23 cellular contexts compared by ENCODE assay signal in genomic region chr2:70012887-70013286, GRCh38. TPM values are rescaled to one million over a fixed set of nuclear protein-coding genes. Genes with fewer than 3 reads are reported as not detected.
DNase-seq lines count a peak whose midpoint lies in the region; ATAC-seq, FAIRE-seq and TF ChIP-seq lines count a peak whose summit lies in the region.
"Had no signal": no experiment of that assay in that cellular context is flagged by ENCODE, and none has a peak within 500 bp of the region (broad histone marks: within the 10 kb centered on the region; RNA-seq: fewer than 3 reads in every experiment).

No MANE protein-coding gene starts in this region.

- H3K4me1 Mint-ChIP-seq in activated T-cell treated with anti-CD3 and anti-CD28 coated beads, Interleukin-2, amount 50 U/mL, for 72 hours (ENCODE audit: low read depth), result peaks cover 32% of the 10 kb centered on the region

- H3K4me1 ChIP-seq in SK-N-SH (ENCODE audit: control insufficient read depth in 1 of 2, insufficient read depth in 2 of 2, low read depth in 1 of 2, low read length in 1 of 2) (peaks cover 0 to 2% of the 10 kb centered on the region in 2 experiments; a peak in 1 of 4 replicates), K562 (replicated peaks in 1 of 2; ENCODE audit: control insufficient read depth in 2 of 2, insufficient read depth in 2 of 2, low read length in 2 of 2) (peaks cover 25 to 26% of the 10 kb centered on the region in 2 experiments), neutrophil (ENCODE audit: control insufficient read depth in 1 of 2, insufficient read depth in 1 of 2, low read depth in 1 of 2, low read length in 1 of 2) (peaks cover 92 to 93% of the 10 kb centered on the region in 2 experiments)
- H3K4me1 ChIP-seq: A549 had no signal

- TF ChIP-seq POLR2A in K562 (conservative IDR thresholded peaks at IDR 0.05), result no peak

- ATAC-seq in SK-N-SH treated with all-trans-retinoic acid at 6 μM for 48 hours (no peak), K562 (no peak)
- peak; percentile 43 to 60 for ATAC-seq in activated T-cell treated with anti-CD3 and anti-CD28 coated beads, Interleukin-2, amount 50 U/mL, for 72 hours (replicated peaks in 1 of 2)
- ATAC-seq: A549; CD8-positive, alpha-beta T cell had no signal

- H3K27me3 Mint-ChIP-seq in activated T-cell treated with anti-CD3 and anti-CD28 coated beads, Interleukin-2, amount 50 U/mL, for 72 hours (ENCODE audit: low read depth), result no peaks in the 10 kb centered on the region
- H3K27me3 Mint-ChIP-seq: B cell; CD4-positive, alpha-beta T cell had no signal

- H2AFZ ChIP-seq in SK-N-SH (ENCODE audit: low read depth) (peak overlapping the region; percentile 8; the same call in 1 of the 2 replicates), K562 (ENCODE audit: low read depth, low read length) (no peak overlapping the region)

- intact Hi-C loops in K562 (cut with micrococcal nuclease), result no loop called here

- TF ChIP-seq CTCF in SK-N-SH (IDR thresholded peaks at IDR 0.05) (no peak), K562 (IDR thresholded peaks at IDR 0.05 in 2 of 3, conservative IDR thresholded peaks at IDR 0.05 in 1 of 3; ENCODE audit: insufficient read depth in 2 of 3, low read depth in 1 of 3, low read length in 3 of 3) (no peak), neutrophil (IDR thresholded peaks at IDR 0.05) (no peak)

- TF ChIP-seq EP300 in SK-N-SH (IDR thresholded peaks at IDR 0.05; ENCODE audit: borderline replicate concordance in 1 of 2, low read depth in 1 of 2, low read length in 1 of 2), result no peak
- TF ChIP-seq EP300 in K562 (IDR thresholded peaks at IDR 0.05; ENCODE audit: low read length), result no peak

- CTCF ChIA-PET in SK-N-SH (lab: Yijun Ruan, JAX), result no interaction called here
- CTCF ChIA-PET in K562 (lab: Yijun Ruan, JAX; ENCODE audit: low intra/inter-chr PET ratio), result no interaction called here

- H3F3A ChIP-seq in SK-N-SH (replicated peaks; ENCODE audit: insufficient read depth), result no peaks in the 10 kb centered on the region

- H3K4me3 Mint-ChIP-seq in activated T-cell treated with anti-CD3 and anti-CD28 coated beads, Interleukin-2, amount 50 U/mL, for 72 hours, result peak overlapping the region in 1 of 2 donors; percentile 15
- H3K4me3 Mint-ChIP-seq: B cell; CD4-positive, alpha-beta T cell; CD8-positive, alpha-beta T cell had no signal

- H3K4me3 ChIP-seq in SK-N-SH (ENCODE audit: low read depth in 2 of 2, low read length in 1 of 2) (no peak overlapping the region), K562 (no peak overlapping the region), neutrophil (ENCODE audit: low read depth in 1 of 2, low read length in 1 of 2) (no peak overlapping the region)
- H3K4me3 ChIP-seq: A549; BLaER1 treated with 17β-estradiol and CSF1 and Interleukin-3, amounts not matched to agents 10 nM and 100 nM had no signal

- H3K36me3 Mint-ChIP-seq in activated T-cell treated with anti-CD3 and anti-CD28 coated beads, Interleukin-2, amount 50 U/mL, for 72 hours (ENCODE audit: insufficient read depth in 2 of 2), result peaks cover 12 to 13% of the 10 kb centered on the region in 2 donors

- H3K9me3 Mint-ChIP-seq in activated T-cell treated with anti-CD3 and anti-CD28 coated beads, Interleukin-2, amount 50 U/mL, for 72 hours, result peaks cover 0 to 3% of the 10 kb centered on the region in 2 donors
- H3K9me3 Mint-ChIP-seq: CD4-positive, alpha-beta T cell; CD8-positive, alpha-beta T cell had no signal

- peak overlapping the region; percentile 54 for H3K27ac Mint-ChIP-seq in activated T-cell treated with anti-CD3 and anti-CD28 coated beads, Interleukin-2, amount 50 U/mL, for 72 hours
- H3K27ac Mint-ChIP-seq: B cell; CD4-positive, alpha-beta T cell; CD8-positive, alpha-beta T cell had no signal

- 93% methylated on average over 1 of the region's 1 CpG for WGBS in SK-N-SH (ENCODE audit: low lambda C conversion rate)
- WGBS in K562 (ENCODE audit: insufficient coverage, low coverage, missing lambda C conversion rate), result 88% methylated on average over 1 of the region's 1 CpG

- H3K27ac ChIP-seq in SK-N-SH (ENCODE audit: low read depth in 2 of 2, low read length in 1 of 2) (no peak overlapping the region), K562 (ENCODE audit: extremely low read depth, low read depth, low read length) (no peak overlapping the region), neutrophil (peak overlapping the region; percentile 84)
- H3K27ac ChIP-seq: 22Rv1; A549; BLaER1 treated with 17β-estradiol and CSF1 and Interleukin-3, amounts not matched to agents 10 nM and 100 nM; C4-2B had no signal

- TF ChIP-seq RAD21 in SK-N-SH (IDR thresholded peaks at IDR 0.05; ENCODE audit: low read length) (no peak), K562 (CRISPR knock-in tag; conservative IDR thresholded peaks at IDR 0.05 in 1 of 2, IDR thresholded peaks at IDR 0.05 in 1 of 2) (no peak)

- H3K27me3 ChIP-seq in SK-N-SH (ENCODE audit: insufficient read depth), result no peaks in the 10 kb centered on the region
- no peaks in the 10 kb centered on the region for H3K27me3 ChIP-seq in K562 (ENCODE audit: control insufficient read depth in 2 of 2, insufficient read depth in 2 of 2, low read length in 2 of 2)
- no peaks in the 10 kb centered on the region for H3K27me3 ChIP-seq in neutrophil
- H3K27me3 ChIP-seq: BLaER1 treated with 17β-estradiol and CSF1 and Interleukin-3, amounts not matched to agents 10 nM and 100 nM had no signal

- no peaks in the 10 kb centered on the region for H3K9me2 ChIP-seq in SK-N-SH

- DNase-seq in SK-N-SH (no peak), activated T-cell treated with anti-CD3 and anti-CD28 coated beads for 4 hours (no peak), K562 (ENCODE audit: extremely low read depth in 1 of 4, low spot score in 3 of 4) (no peak), GM19238 (ENCODE audit: insufficient read length, low spot score) (no peak), NCI-H69 (lab: John Stamatoyannopoulos, UW) (no peak)
- no peak for DNase-seq in activated T-cell treated with anti-CD3 and anti-CD28 coated beads, Interleukin-2, amount 50 U/mL, for 72 hours
- DNase-seq: AML-193; Caco-2; Calu3; CD4-positive, alpha-beta T cell; DMS79 treated with DMSO at 0.1 percent for 48 hours; GF-D8 had no signal

- H3K9me3 ChIP-seq in SK-N-SH (peaks cover 6% of the 10 kb centered on the region; the same call in 1 of the 2 replicates), K562 (replicated peaks; ENCODE audit: control insufficient read depth, insufficient read depth, low read depth, low read length) (no peaks in the 10 kb centered on the region), neutrophil (no peaks in the 10 kb centered on the region)

- H3K4me2 ChIP-seq in SK-N-SH (no peak overlapping the region), K562 (ENCODE audit: insufficient read depth, low read length) (no peak overlapping the region)
- H3K4me2 ChIP-seq: A549; BLaER1 treated with 17β-estradiol and CSF1 and Interleukin-3, amounts not matched to agents 10 nM and 100 nM had no signal

- no peaks in the 10 kb centered on the region for H3K36me3 ChIP-seq in SK-N-SH (replicated peaks in 1 of 2; ENCODE audit: control insufficient read depth in 1 of 2, insufficient read depth in 2 of 2, low read length in 1 of 2)
- no peaks in the 10 kb centered on the region for H3K36me3 ChIP-seq in K562 (ENCODE audit: control insufficient read depth, insufficient read depth, low read length)
- H3K36me3 ChIP-seq in neutrophil, result peaks cover 78% of the 10 kb centered on the region

- H3K9ac ChIP-seq in SK-N-SH, result no peak overlapping the region
- no peak overlapping the region for H3K9ac ChIP-seq in K562 (ENCODE audit: insufficient read depth in 1 of 2, low read depth in 2 of 2, low read length in 2 of 2)
- H3K9ac ChIP-seq: BLaER1 treated with 17β-estradiol and CSF1 and Interleukin-3, amounts not matched to agents 10 nM and 100 nM had no signal

- BruUV-seq in K562 (replicated peaks; lab: Mats Ljungman, UMichigan), result no TSS peak

- H4K20me1 ChIP-seq in SK-N-SH (ENCODE audit: insufficient read depth), result no peaks in the 10 kb centered on the region
- H4K20me1 ChIP-seq in K562 (replicated peaks; ENCODE audit: control insufficient read depth, insufficient read depth, low read length), result no peaks in the 10 kb centered on the region

- POLR2A ChIA-PET in SK-N-SH (lab: Yijun Ruan, JAX) (interaction anchor here (1.0 kb wide), 1 partner anchor 112 kb away, joined by 3 read pairs; no protein-coding TSS in a partner anchor), K562 (lab: Yijun Ruan, JAX) (no interaction called here)

- no peak for FAIRE-seq in K562 (lab: Jason Lieb, UNC)
- FAIRE-seq: A549, D721Med, G401.6, GM12891 had no signal

- H3K79me2 ChIP-seq in SK-N-SH (ENCODE audit: insufficient read depth), result no peaks in the 10 kb centered on the region
- H3K79me2 ChIP-seq in K562 (ENCODE audit: control insufficient read depth, insufficient read depth, low read length), result no peaks in the 10 kb centered on the region

- no peaks in the 10 kb centered on the region for H3K9me1 ChIP-seq in K562 (ENCODE audit: control insufficient read depth, insufficient read depth, low read length)

- in situ Hi-C loops in K562 (cut with MboI), result no loop called here

TF ChIP-seq in SK-N-SH, 30 proteins besides CTCF, POLR2A, EP300 and RAD21 (continues in another document):
- TF ChIP-seq NRF1 (IDR thresholded peaks at IDR 0.05; ENCODE audit: low read depth, low read length), result no peak

TF ChIP-seq in SK-N-SH treated with all-trans-retinoic acid at 6 μM for 48 hours, 23 proteins besides CTCF, POLR2A, EP300 and RAD21 (continues in another document):
- TF ChIP-seq GLIS3 (CRISPR knock-in tag; IDR thresholded peaks at IDR 0.05), result no peak

RNA-seq across cellular contexts. Expression of gene ASPRV1, which starts 51.5 kb away (rescaled TPM):
- polyA plus RNA-seq in SK-N-SH (2012; rRNA removed) (0.20 and 0.23 TPM in 2 replicates), K562 (2011; rRNA removed) (0.55 and 0.72 TPM in 2 replicates), K562 (2014; fragmentation: Illumina TruSeq; extraction: Trizol) (0.45 and 0.60 TPM in 2 replicates), K562 (2014; fragmentation: Nextera tagmentation; extraction: Ambion mirVana) (under 1 TPM in 1 of 2 experiments, not detected in 1; 0.17 TPM), K562 (2014; rRNA removed) (0.49 and 0.71 TPM in 2 replicates)
- polyA plus RNA-seq in SK-N-SH (2012; cell fraction: cytosol; rRNA removed), result 0.10 and 0.21 TPM in 2 replicates
- 0.36 and 0.64 TPM in 2 replicates for polyA plus RNA-seq in SK-N-SH (2012; cell fraction: nucleus; rRNA removed)
- 1 to 10 TPM; 1.0 to 2.0 TPM for total RNA-seq in activated T-cell treated with anti-CD3 and anti-CD28 coated beads, Interleukin-2, amount 50 U/mL, for 72 hours
- 1.2 and 2.8 TPM in 2 replicates for total RNA-seq in K562 (2011; cell fraction: chromatin; rRNA removed; ENCODE audit: low replicate concordance)
- total RNA-seq in K562 (2011; cell fraction: nucleolus; rRNA removed), result 1.6 and 2.0 TPM in 2 replicates
- 1.2 and 1.5 TPM in 2 replicates for total RNA-seq in K562 (2011; cell fraction: nucleoplasm; rRNA removed)
- total RNA-seq in K562 (2014; rRNA removed) (0.36 and 0.57 TPM in 2 replicates), K562 (2014; rRNA removed; fragmentation: Illumina TruSeq; extraction: Trizol) (0.33 and 0.45 TPM in 2 replicates), K562 (2015; rRNA removed; fragmentation: Illumina TruSeq; extraction: Trizol) (0.58 and 0.64 TPM in 2 replicates), K562 (2021) (0.58 and 0.60 TPM in 2 replicates)
- polyA plus RNA-seq in K562 (2011; cell fraction: cytosol; rRNA removed), result 0.43 and 0.48 TPM in 2 replicates
- 0.63 TPM in 2 replicates for polyA plus RNA-seq in K562 (2011; cell fraction: nucleus; rRNA removed)
- polyA plus RNA-seq in K562 (2012), result 0.62 and 0.97 TPM in 2 replicates
- polyA minus RNA-seq in K562 (2011; rRNA and poly(A)+ RNA removed), result 0.42 and 0.81 TPM in 2 replicates
- polyA minus RNA-seq in K562 (2011; cell fraction: cytosol; rRNA and poly(A)+ RNA removed), result not detected in 2 replicates
- polyA minus RNA-seq in K562 (2011; cell fraction: nucleus; rRNA and poly(A)+ RNA removed), result 0.22 and 0.27 TPM in 2 replicates

Comparison
In these comparisons a context has a peak if more than half of its experiments do, and no peak if none do; other contexts are left out.
1. ATAC-seq: peak in activated T-cell treated with anti-CD3 and anti-CD28 coated beads, Interleukin-2, amount 50 U/mL, for 72 hours (2 of 2); none in SK-N-SH treated with all-trans-retinoic acid at 6 μM for 48 hours (single experiment) and K562 (single experiment).